Comparison of ENCODE assay signal across 27 cellular contexts in genomic region chr1:7447093-7447492, GRCh38.
DNase-seq lines count a peak whose midpoint lies in the region; ATAC-seq, FAIRE-seq and TF ChIP-seq lines count a peak whose summit lies in the region.
"Had no signal": no experiment of that assay in that cellular context is flagged by ENCODE, and none has a peak within 500 bp of the region (broad histone marks: within the 10 kb centered on the region; RNA-seq: fewer than 3 reads in every experiment).

No MANE protein-coding gene starts in this region.

- TF ChIP-seq EP300 in ovary (IDR thresholded peaks at IDR 0.05) = no peak

- H3K27ac ChIP-seq in pancreas (no peak overlapping the region), ovary (no peak overlapping the region)
- H3K27ac ChIP-seq: colonic mucosa, esophagus muscularis mucosa, SJSA1, spleen, tibial artery had no signal

- no peak for TF ChIP-seq POLR2A in ovary (IDR thresholded peaks at IDR 0.05)

- H3K36me3 ChIP-seq in pancreas = no peaks in the 10 kb centered on the region
- H3K36me3 ChIP-seq in ovary = no peaks in the 10 kb centered on the region
- H3K36me3 ChIP-seq: colonic mucosa, esophagus muscularis mucosa, MG63, SJSA1, spleen, tibial artery had no signal

- whole genome bisulfite sequencing in pancreas, 2 donors = 66 to 68% methylated on average over 8 to 9 of the region's 9 CpGs
- 82 to 87% (median 82%) methylated on average over 9 of the region's 9 CpGs for WGBS in ovary, 3 donors

- peak in 3 of 4 donors; percentile 35 to 71 (median 70) for ATAC-seq in pancreas
- ATAC-seq: activated CD4-positive, alpha-beta T cell treated with anti-CD3 and anti-CD28 coated beads for 36 hours; activated T-cell treated with anti-CD3 and anti-CD28 coated beads, Interleukin-2, amount 50 U/mL, for 72 hours; HCT116; K562; stimulated activated naive CD8-positive, alpha-beta T cell treated with anti-CD3 and anti-CD28 coated beads, Interleukin-15, Interleukin-2, amounts not matched to agents 100 U/mL and 50 U/mL, for 24 hours had no signal

- H3K27me3 ChIP-seq in pancreas (no peaks in the 10 kb centered on the region), ovary (no peaks in the 10 kb centered on the region)
- H3K27me3 ChIP-seq: colonic mucosa, esophagus muscularis mucosa, MG63, SJSA1, spleen, tibial artery had no signal

- FAIRE-seq in pancreas (lab: Jason Lieb, UNC) = no peak
- FAIRE-seq: bronchial epithelial cell, GM18507, K562 had no signal

- peak; percentile 32 for DNase-seq in NCI-H1436 (lab: John Stamatoyannopoulos, UW)
- DNase-seq in NCI-H1436 treated with DMSO at 0.1 percent for 48 hours (lab: John Stamatoyannopoulos, UW) = no peak
- DNase-seq in NCI-H1092 treated with DMSO at 0.1 percent for 48 hours (lab: John Stamatoyannopoulos, UW) = peak; percentile 32
- peak; percentile 94 for DNase-seq in NCI-H510A treated with DMSO at 0.1 percent for 48 hours (lab: John Stamatoyannopoulos, UW)
- no peak for DNase-seq in pancreas
- no peak for DNase-seq in kidney glomerular epithelial cell (lab: John Stamatoyannopoulos, UW)
- no peak for DNase-seq in G401 (ENCODE audit: low spot score)
- no peak for DNase-seq in ovary
- DNase-seq: activated CD4-positive, alpha-beta T cell treated with anti-CD3 and anti-CD28 coated beads for 36 hours; activated naive CD4-positive, alpha-beta T cell treated with anti-CD3 and anti-CD28 coated beads, Interleukin-2, amount 10 ng/mL, durations not matched to agents 7 days and 5 days; activated T-cell treated with anti-CD3 and anti-CD28 coated beads, Interleukin-2, amount 50 U/mL, for 72 hours; amygdala; colonic mucosa; COR-L47; mesenchymal stem cell; MG63; NCI-H2081; spleen; stimulated activated CD4-positive, alpha-beta T cell treated with anti-CD3 and anti-CD28 coated beads, Interleukin-4, amount 100 ng/mL, for 1 hour; stimulated activated naive CD8-positive, alpha-beta T cell treated with anti-CD3 and anti-CD28 coated beads, Interleukin-15, Interleukin-2, amounts not matched to agents 100 U/mL and 50 U/mL, for 24 hours; tibial artery had no signal

- H3K4me1 ChIP-seq in pancreas (peaks cover 0 to 6% (median 0%) of the 10 kb centered on the region in 3 donors), ovary (ENCODE audit: insufficient read depth) (no peaks in the 10 kb centered on the region)
- H3K4me1 ChIP-seq: colonic mucosa, esophagus muscularis mucosa, SJSA1, tibial artery had no signal

- TF ChIP-seq CTCF in pancreas (IDR thresholded peaks at IDR 0.05) = no peak
- no peak for TF ChIP-seq CTCF in ovary (IDR thresholded peaks at IDR 0.05)

- H3K4me3 ChIP-seq in pancreas = no peak overlapping the region
- H3K4me3 ChIP-seq in ovary = no peak overlapping the region
- H3K4me3 ChIP-seq: colonic mucosa, esophagus muscularis mucosa, K562, MG63, SJSA1, spleen, tibial artery had no signal

- intact Hi-C loops in pancreas (cut with DNase I) = no loop called here
- intact Hi-C loops in ovary (cut with DNase I) = no loop called here

- in situ Hi-C loops in G401 (cut with HindIII; ENCODE audit: low sequenced_read_pairs) = no loop called here

- no peaks in the 10 kb centered on the region for H3K9me3 ChIP-seq in pancreas
- H3K9me3 ChIP-seq in ovary = no peaks in the 10 kb centered on the region
- H3K9me3 ChIP-seq: colonic mucosa, esophagus muscularis mucosa, MG63, SJSA1, spleen, tibial artery had no signal

Comparison
In these comparisons a context has a peak if more than half of its experiments do, and no peak if none do; other contexts are left out.
1. DNase-seq: peak in NCI-H1436 (single experiment), NCI-H1092 treated with DMSO at 0.1 percent for 48 hours (single experiment) and NCI-H510A treated with DMSO at 0.1 percent for 48 hours (single experiment); none in NCI-H1436 treated with DMSO at 0.1 percent for 48 hours (single experiment), pancreas (0 of 6), kidney glomerular epithelial cell (single experiment), G401 (single experiment) and ovary (0 of 5).